ENCODE assay signal across 8 cellular contexts in the genomic region with DNA sequence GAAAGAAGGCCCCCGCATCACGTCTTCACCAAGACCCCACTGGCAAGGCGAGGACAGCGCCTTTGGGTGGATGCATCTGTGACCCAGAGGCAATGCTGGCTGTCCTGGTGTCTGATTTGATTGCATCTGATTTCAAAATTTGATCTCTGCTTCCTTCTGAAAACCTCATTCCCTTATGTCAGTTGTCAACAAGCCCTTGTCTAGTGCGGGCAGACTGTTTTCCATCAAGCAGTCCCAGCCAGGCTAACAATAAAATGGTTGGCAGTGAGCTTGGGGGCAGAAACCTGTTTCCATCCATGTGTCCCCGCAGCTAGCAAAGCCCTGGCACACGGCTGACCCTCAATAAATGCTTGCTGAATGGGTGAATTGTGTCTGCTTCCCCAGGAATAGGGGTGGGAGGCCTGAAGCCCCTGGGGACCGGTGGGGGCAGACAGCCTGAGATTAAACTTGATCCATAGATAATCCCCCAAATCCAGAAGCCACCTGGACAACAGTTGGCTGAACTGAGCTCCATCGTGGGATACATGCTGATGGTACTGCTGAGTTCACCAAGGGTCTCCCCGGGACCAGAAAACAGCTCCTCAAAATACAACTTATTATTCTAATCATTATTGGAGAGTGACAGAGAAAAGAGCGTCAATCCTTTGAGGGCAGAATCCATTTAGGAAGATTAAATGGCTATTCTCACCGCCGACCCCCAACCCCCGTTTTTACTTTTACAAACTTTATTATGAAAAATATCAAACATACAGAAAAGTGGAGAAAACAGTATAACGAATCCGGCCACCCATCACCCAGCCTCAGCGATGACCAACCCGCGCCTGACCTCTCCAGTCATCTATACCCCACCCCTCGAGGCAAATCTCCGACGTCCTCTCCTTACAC. TPM values are rescaled to one million over a fixed set of nuclear protein-coding genes. Genes with fewer than 3 reads are reported as not detected.
DNase-seq lines count a peak whose midpoint lies in the region; ATAC-seq lines count a peak whose summit lies in the region.

No MANE protein-coding gene starts in this region.

- peaks cover 51% of the 10 kb centered on the region for H3K4me1 Mint-ChIP-seq in activated naive CD4-positive, alpha-beta T cell treated with anti-CD3 and anti-CD28 coated beads, Interleukin-2, amount 50 U/mL, for 24 hours
- H3K4me1 Mint-ChIP-seq in activated naive CD8-positive, alpha-beta T cell treated with anti-CD3 and anti-CD28 coated beads for 36 hours, result peaks cover 32% of the 10 kb centered on the region

- peaks cover 18% of the 10 kb centered on the region for H3K36me3 Mint-ChIP-seq in activated naive CD4-positive, alpha-beta T cell treated with anti-CD3 and anti-CD28 coated beads, Interleukin-2, amount 50 U/mL, for 24 hours
- H3K36me3 Mint-ChIP-seq in activated naive CD8-positive, alpha-beta T cell treated with anti-CD3 and anti-CD28 coated beads for 36 hours, result peaks cover 38% of the 10 kb centered on the region

- H3K27ac Mint-ChIP-seq in activated naive CD4-positive, alpha-beta T cell treated with anti-CD3 and anti-CD28 coated beads, Interleukin-2, amount 50 U/mL, for 24 hours, result peak overlapping the region; percentile 88
- peak overlapping the region; percentile 89 for H3K27ac Mint-ChIP-seq in activated naive CD8-positive, alpha-beta T cell treated with anti-CD3 and anti-CD28 coated beads for 36 hours

- no peaks in the 10 kb centered on the region for H3K27me3 Mint-ChIP-seq in activated naive CD4-positive, alpha-beta T cell treated with anti-CD3 and anti-CD28 coated beads, Interleukin-2, amount 50 U/mL, for 24 hours
- H3K27me3 Mint-ChIP-seq in activated naive CD8-positive, alpha-beta T cell treated with anti-CD3 and anti-CD28 coated beads for 36 hours, result no peaks in the 10 kb centered on the region

- DNase-seq in activated naive CD4-positive, alpha-beta T cell treated with anti-CD3 and anti-CD28 coated beads, Interleukin-2, amount 50 U/mL, for 16 hours, result no peak
- DNase-seq in activated naive CD8-positive, alpha-beta T cell treated with anti-CD3 and anti-CD28 coated beads for 36 hours, result no peak
- DNase-seq in islet precursor cell (peak; percentile 62), stromal cell of bone marrow (ENCODE audit: low read depth) (peak; percentile 53), COLO668 (lab: John Stamatoyannopoulos, UW; ENCODE audit: unreplicated experiment) (no peak)
- no peak for DNase-seq in stimulated activated CD4-positive, alpha-beta T cell treated with anti-CD3 and anti-CD28 coated beads, Interleukin-2, amount 100 ng/mL, for 24 hours

- no peak for ATAC-seq in HG03139 (IDR thresholded peaks at IDR 0.05; ENCODE audit: unreplicated experiment)

- H3K4me3 Mint-ChIP-seq in activated naive CD4-positive, alpha-beta T cell treated with anti-CD3 and anti-CD28 coated beads, Interleukin-2, amount 50 U/mL, for 24 hours, result peak overlapping the region; percentile 98
- H3K4me3 Mint-ChIP-seq in activated naive CD8-positive, alpha-beta T cell treated with anti-CD3 and anti-CD28 coated beads for 36 hours, result peak overlapping the region; percentile 90

- no peaks in the 10 kb centered on the region for H3K9me3 Mint-ChIP-seq in activated naive CD4-positive, alpha-beta T cell treated with anti-CD3 and anti-CD28 coated beads, Interleukin-2, amount 50 U/mL, for 24 hours
- no peaks in the 10 kb centered on the region for H3K9me3 Mint-ChIP-seq in activated naive CD8-positive, alpha-beta T cell treated with anti-CD3 and anti-CD28 coated beads for 36 hours

RNA-seq across cellular contexts. Expression of a gene that starts 0.9 kb away (rescaled TPM):
- total RNA-seq in activated naive CD8-positive, alpha-beta T cell treated with anti-CD3 and anti-CD28 coated beads for 36 hours, result 10 to 100 TPM; 30.1 to 31.4 TPM

Comparison
In these comparisons a context has a peak if more than half of its experiments do, and no peak if none do; other contexts are left out.
1. DNase-seq: peak in islet precursor cell (single experiment) and stromal cell of bone marrow (single experiment); none in activated naive CD4-positive, alpha-beta T cell treated with anti-CD3 and anti-CD28 coated beads, Interleukin-2, amount 50 U/mL, for 16 hours (single experiment), activated naive CD8-positive, alpha-beta T cell treated with anti-CD3 and anti-CD28 coated beads for 36 hours (single experiment), COLO668 (single experiment) and stimulated activated CD4-positive, alpha-beta T cell treated with anti-CD3 and anti-CD28 coated beads, Interleukin-2, amount 100 ng/mL, for 24 hours (0 of 2).